Comparison of ENCODE assay signal across 15 cellular contexts in the genomic region with DNA sequence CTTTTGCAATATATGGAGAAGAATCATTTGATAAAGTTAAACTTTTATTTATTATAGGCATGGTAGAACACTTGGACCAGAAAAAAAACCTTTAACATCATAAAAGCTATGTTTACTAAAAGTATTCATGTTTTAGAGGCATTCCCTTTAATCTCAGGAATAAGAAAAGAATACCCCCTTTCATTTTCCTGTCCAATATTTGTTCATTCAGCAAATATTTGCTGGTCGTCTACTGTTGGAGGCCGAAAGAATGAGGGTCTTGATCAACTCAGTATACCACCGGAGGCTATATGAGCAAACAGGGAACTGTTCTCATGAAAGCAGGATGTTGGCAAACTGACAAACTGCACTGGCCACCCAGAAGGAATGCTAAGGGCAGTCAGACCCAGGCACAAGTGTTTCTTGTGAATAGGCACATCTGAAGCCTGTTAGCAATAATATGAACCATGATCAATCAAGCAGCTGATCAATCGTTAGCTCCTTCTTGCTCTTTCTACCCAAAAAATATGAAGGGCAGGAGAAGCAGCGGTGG.
"Had no signal": no experiment of that assay in that cellular context is flagged by ENCODE, and none has a peak within 500 bp of the region (broad histone marks: within the 10 kb centered on the region; RNA-seq: fewer than 3 reads in every experiment).

No MANE protein-coding gene starts in this region.

- H3K36me3 Mint-ChIP-seq: brain, immature natural killer cell had no signal

- ATAC-seq: left cardiac atrium; stimulated activated naive CD8-positive, alpha-beta T cell treated with anti-CD3 and anti-CD28 coated beads, Interleukin-15, amount 100 ng/mL, for 72 hours; WTC11 had no signal

- H3K4me3 ChIP-seq: dorsolateral prefrontal cortex, esophagus muscularis mucosa, ovary, testis had no signal

- H3K4me3 Mint-ChIP-seq: activated CD4-positive, alpha-beta T cell treated with anti-CD3 and anti-CD28 coated beads, Interleukin-2, amount 10 ng/mL, durations not matched to agents 24 days and 14 days; brain; immature natural killer cell; nephron progenitor cell; stimulated activated naive CD8-positive, alpha-beta T cell treated with anti-CD3 and anti-CD28 coated beads, Interleukin-15, amount 100 ng/mL, for 72 hours; WTC11 had no signal

- H3K27ac ChIP-seq: dorsolateral prefrontal cortex, esophagus muscularis mucosa, ovary had no signal

- DNase-seq: activated CD4-positive, alpha-beta T cell treated with anti-CD3 and anti-CD28 coated beads, Interleukin-2, amount 10 ng/mL, durations not matched to agents 24 days and 14 days; activated naive CD4-positive, alpha-beta T cell treated with anti-CD3 and anti-CD28 coated beads, Interleukin-2, amount 50 U/mL, for 16 hours; dorsolateral prefrontal cortex; immature natural killer cell; left cardiac atrium; nephron progenitor cell; ovary; stimulated activated CD4-positive, alpha-beta T cell treated with anti-CD3 and anti-CD28 coated beads, Interleukin-15, amount 100 ng/mL, for 24 hours; stimulated activated CD4-positive, alpha-beta T cell treated with anti-CD3 and anti-CD28 coated beads, Interleukin-4, amount 100 ng/mL, for 4 hours; stimulated activated naive CD8-positive, alpha-beta T cell treated with anti-CD3 and anti-CD28 coated beads, Interleukin-15, amount 100 ng/mL, for 72 hours; testis had no signal

- H3K27ac Mint-ChIP-seq: activated CD4-positive, alpha-beta T cell treated with anti-CD3 and anti-CD28 coated beads, Interleukin-2, amount 10 ng/mL, durations not matched to agents 24 days and 14 days; activated T-helper 2 cell treated with anti-CD3 and anti-CD28 coated beads, Interferon-gamma antibody, Interleukin-2, Interleukin-4, amounts not matched to agents 10 μg/mL and 5 μg/mL and 100 μg/mL, durations not matched to agents 14 hours and 24 hours and 36 hours; brain; immature natural killer cell; nephron progenitor cell; stimulated activated naive CD8-positive, alpha-beta T cell treated with anti-CD3 and anti-CD28 coated beads, Interleukin-15, amount 100 ng/mL, for 72 hours; WTC11 had no signal

- H3K27me3 ChIP-seq: esophagus muscularis mucosa, ovary, testis had no signal

- H3K36me3 ChIP-seq: esophagus muscularis mucosa, ovary had no signal

- H3K27me3 Mint-ChIP-seq: activated CD4-positive, alpha-beta T cell treated with anti-CD3 and anti-CD28 coated beads, Interleukin-2, amount 10 ng/mL, durations not matched to agents 24 days and 14 days; brain; stimulated activated naive CD8-positive, alpha-beta T cell treated with anti-CD3 and anti-CD28 coated beads, Interleukin-15, amount 100 ng/mL, for 72 hours had no signal

- H3K9me3 Mint-ChIP-seq: activated CD4-positive, alpha-beta T cell treated with anti-CD3 and anti-CD28 coated beads, Interleukin-2, amount 10 ng/mL, durations not matched to agents 24 days and 14 days had no signal

- H3K9me3 ChIP-seq: ovary, testis had no signal

- H3K4me1 Mint-ChIP-seq: activated CD4-positive, alpha-beta T cell treated with anti-CD3 and anti-CD28 coated beads, Interleukin-2, amount 10 ng/mL, durations not matched to agents 24 days and 14 days; brain; immature natural killer cell; nephron progenitor cell; stimulated activated naive CD8-positive, alpha-beta T cell treated with anti-CD3 and anti-CD28 coated beads, Interleukin-15, amount 100 ng/mL, for 72 hours had no signal

- H3K4me1 ChIP-seq: esophagus muscularis mucosa, testis had no signal
